ENCODE assay signal across 8 cellular contexts in the genomic region with DNA sequence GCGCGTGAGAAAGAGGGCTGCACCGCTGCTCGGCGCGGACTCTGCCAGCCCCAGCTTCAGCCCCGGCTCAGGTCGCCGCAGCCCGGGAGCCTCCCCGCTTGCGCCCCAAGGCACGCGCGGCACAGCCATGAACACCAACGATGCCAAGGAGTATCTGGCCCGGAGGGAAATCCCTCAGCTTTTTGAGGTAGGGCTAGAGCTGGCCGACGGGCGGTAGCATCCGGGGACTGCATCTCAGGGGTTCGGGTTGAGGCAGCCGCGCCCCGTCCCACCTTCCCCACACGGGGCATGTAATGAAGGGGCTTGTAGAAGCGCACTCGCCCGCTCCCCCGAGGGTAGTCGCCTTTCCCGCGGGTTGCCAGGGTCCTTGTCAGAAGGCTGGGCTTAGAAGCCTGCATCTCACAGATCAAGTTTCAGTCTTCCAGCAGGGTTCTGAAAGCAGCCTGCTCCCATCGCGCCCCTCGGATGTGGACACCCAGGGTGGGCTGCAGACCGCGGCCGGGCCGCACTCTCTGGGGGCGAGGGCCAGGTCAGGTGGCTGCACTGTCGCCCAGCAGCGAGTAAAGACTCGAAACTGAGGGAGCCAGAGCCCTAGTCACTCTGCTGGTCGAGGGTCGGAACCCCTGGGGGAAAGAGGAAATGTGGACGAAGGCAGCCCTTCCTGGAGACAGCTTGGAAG. TPM values are rescaled to one million over a fixed set of nuclear protein-coding genes. Genes with fewer than 3 reads are reported as not detected.
A peak's percentile ranks its signal among the peaks of the same experiment; 100 is the strongest.
DNase-seq lines count a peak whose midpoint lies in the region; ATAC-seq, FAIRE-seq and TF ChIP-seq lines count a peak whose summit lies in the region.

No MANE protein-coding gene starts in this region.

- H3K36me3 Mint-ChIP-seq in HFFc6 (ENCODE audit: low read depth) (peaks cover 18% of the 10 kb centered on the region), astrocyte (ENCODE audit: low read depth, unreplicated experiment) (no peaks in the 10 kb centered on the region)

- H2AFZ ChIP-seq in astrocyte (ENCODE audit: low read depth, low read length), result peak overlapping the region; percentile 94

- H3K4me2 ChIP-seq in astrocyte (ENCODE audit: low read length), result peak overlapping the region; percentile 99

- FAIRE-seq in astrocyte (lab: Jason Lieb, UNC), result no peak

- H3K27me3 Mint-ChIP-seq in HFFc6 (ENCODE audit: insufficient read depth), result peaks cover 1% of the 10 kb centered on the region; the same call in 1 of the 2 replicates
- peaks cover 51% of the 10 kb centered on the region for H3K27me3 Mint-ChIP-seq in astrocyte (ENCODE audit: low read depth, unreplicated experiment)

- peak overlapping the region; percentile 50 for H3K27ac Mint-ChIP-seq in HFFc6
- no peak overlapping the region for H3K27ac Mint-ChIP-seq in astrocyte (ENCODE audit: unreplicated experiment)

- WGBS in iPS DF 6.9 (ENCODE audit: insufficient coverage, insufficient read length), result no CpG with 5 or more reads among the region's 47 CpGs

- H3K27me3 ChIP-seq in RWPE2 (ENCODE audit: insufficient read depth, poor library complexity, severe bottlenecking) (peaks cover 37% of the 10 kb centered on the region), astrocyte (ENCODE audit: insufficient read depth, low read length) (no peaks in the 10 kb centered on the region), iPS DF 6.9 (ENCODE audit: control insufficient read depth, insufficient read depth, low read length) (peaks cover 10% of the 10 kb centered on the region; the same call in 1 of the 2 replicates), skeletal muscle tissue (ENCODE audit: control insufficient read depth in 3 of 3, insufficient read depth in 3 of 3, low read length in 3 of 3) (peaks cover 18 to 35% (median 25%) of the 10 kb centered on the region in 3 donors)

- H3K4me1 ChIP-seq in RWPE2 (ENCODE audit: insufficient read depth, poor library complexity, severe bottlenecking), result no peaks in the 10 kb centered on the region
- no peaks in the 10 kb centered on the region for H3K4me1 ChIP-seq in astrocyte (ENCODE audit: insufficient read depth, low read length)
- H3K4me1 ChIP-seq in iPS DF 6.9 (ENCODE audit: control insufficient read depth, insufficient read depth, low read length), result no peaks in the 10 kb centered on the region; the same call in 1 of the 2 replicates
- H3K4me1 ChIP-seq in skeletal muscle tissue (ENCODE audit: control insufficient read depth in 3 of 3, insufficient read depth in 3 of 3, low read length in 3 of 3), result peaks cover 4 to 14% (median 10%) of the 10 kb centered on the region in 3 donors

- no peak overlapping the region for H3K27ac ChIP-seq in RWPE2 (ENCODE audit: poor library complexity, severe bottlenecking)
- H3K27ac ChIP-seq in astrocyte (ENCODE audit: low read depth, low read length), result no peak overlapping the region
- H3K27ac ChIP-seq in iPS DF 6.9 (ENCODE audit: low read length), result no peak overlapping the region
- no peak overlapping the region for H3K27ac ChIP-seq in skeletal muscle tissue (ENCODE audit: low read depth, low read length)

- H3K9ac ChIP-seq in astrocyte (ENCODE audit: low read length) (peak overlapping the region; percentile 72), skeletal muscle tissue (ENCODE audit: low read depth in 1 of 3, low read length in 3 of 3) (peak overlapping the region in 2 of 3 donors; percentile 14 to 47)

- H3K4me3 ChIP-seq in RWPE2 (ENCODE audit: severe bottlenecking) (peak overlapping the region; percentile 40), astrocyte (ENCODE audit: insufficient read depth, low read depth, low read length) (peak overlapping the region; percentile 72), iPS DF 6.9 (ENCODE audit: low read length) (peak overlapping the region; percentile 62; the same call in 1 of the 2 replicates), skeletal muscle tissue (ENCODE audit: low read length in 3 of 3) (peak overlapping the region; percentile 58 to 60 (median 59))

- H3K4me1 Mint-ChIP-seq in HFFc6 (ENCODE audit: low read depth) (peaks cover 45% of the 10 kb centered on the region), astrocyte (ENCODE audit: low read depth, unreplicated experiment) (no peaks in the 10 kb centered on the region)

- no peaks in the 10 kb centered on the region for H3K79me2 ChIP-seq in astrocyte (ENCODE audit: insufficient read depth, low read length)

- no peaks in the 10 kb centered on the region for H4K20me1 ChIP-seq in astrocyte (ENCODE audit: insufficient read depth, low read length)

- ATAC-seq in RWPE2 (ENCODE audit: low read depth), result peak; percentile 76

- peak; percentile 60 for DNase-seq in EL
- DNase-seq in HFFc6, result peak; percentile 32
- peak; percentile 42 for DNase-seq in RWPE2 (ENCODE audit: low spot score)
- peak; percentile 21 for DNase-seq in astrocyte (ENCODE audit: low read depth)
- DNase-seq in iPS DF 6.9 (ENCODE audit: low read depth, low spot score), result no peak
- DNase-seq in ureter (ENCODE audit: low spot score), result no peak
- no peak for DNase-seq in RKO (ENCODE audit: low spot score)

- H3K9me3 ChIP-seq in RWPE2 (ENCODE audit: severe bottlenecking) (no peaks in the 10 kb centered on the region), astrocyte (ENCODE audit: insufficient read depth, low read depth, low read length) (no peaks in the 10 kb centered on the region), iPS DF 6.9 (ENCODE audit: control insufficient read depth, insufficient read depth, low read length) (no peaks in the 10 kb centered on the region), skeletal muscle tissue (ENCODE audit: control insufficient read depth in 3 of 3, low read length in 3 of 3) (no peaks in the 10 kb centered on the region)

- H3K4me3 Mint-ChIP-seq in HFFc6 (peak overlapping the region; percentile 95), astrocyte (ENCODE audit: unreplicated experiment) (peak overlapping the region; percentile 75)

- TF ChIP-seq CTCF in HFFc6 (IDR thresholded peaks at IDR 0.05), result no peak; the same call in 1 of the 2 replicates
- no peak for TF ChIP-seq CTCF in RWPE2 (IDR thresholded peaks at IDR 0.05; ENCODE audit: poor library complexity, severe bottlenecking)
- TF ChIP-seq CTCF in astrocyte (IDR thresholded peaks at IDR 0.05; ENCODE audit: insufficient read depth, low read depth, low read length), result no peak

- H3K9me3 Mint-ChIP-seq in HFFc6, result no peaks in the 10 kb centered on the region
- H3K9me3 Mint-ChIP-seq in astrocyte (ENCODE audit: unreplicated experiment), result no peaks in the 10 kb centered on the region

- H3K36me3 ChIP-seq in RWPE2 (ENCODE audit: low read depth), result no peaks in the 10 kb centered on the region
- no peaks in the 10 kb centered on the region for H3K36me3 ChIP-seq in astrocyte (ENCODE audit: insufficient read depth, low read length)
- no peaks in the 10 kb centered on the region for H3K36me3 ChIP-seq in iPS DF 6.9 (ENCODE audit: control insufficient read depth, insufficient read depth, low read length)
- no peaks in the 10 kb centered on the region for H3K36me3 ChIP-seq in skeletal muscle tissue (ENCODE audit: control insufficient read depth in 3 of 3, insufficient read depth in 3 of 3, low read length in 3 of 3)

RNA-seq across cellular contexts. Expression of gene AK5, which starts 0.5 kb away (rescaled TPM):
- 10 to 100 TPM; 51.9 to 77.6 (median 70.8) TPM for total RNA-seq in HFFc6 (2021; fragmentation: NEBNext Ultra II Directional; extraction: Animal tissue kit (Norgen Biotek cat#: 25700))
- total RNA-seq in astrocyte, result 1.7 and 4.4 TPM in 2 replicates
- 11.5 TPM for total RNA-seq in skeletal muscle tissue
- 1.9 TPM for total RNA-seq in ureter

Comparison
In these comparisons a context has a peak if more than half of its experiments do, and no peak if none do; other contexts are left out.
1. DNase-seq: peak in EL (single experiment), HFFc6 (single experiment), RWPE2 (single experiment) and astrocyte (single experiment); none in iPS DF 6.9 (single experiment), ureter (single experiment) and RKO (single experiment).
2. Peak in every context shown above with its lines, with median percentiles within 50 percentile points of each other: H3K4me3 ChIP-seq.